In genomic region chr9:136545966-136546696, GRCh38 we compare ENCODE assay signal across 8 cellular contexts. TPM values are rescaled to one million over a fixed set of nuclear protein-coding genes. Genes with fewer than 3 reads are reported as not detected.
DNase-seq lines count a peak whose midpoint lies in the region; ATAC-seq and FAIRE-seq lines count a peak whose summit lies in the region.

NOTCH1 (minus strand) TSS chr9:136546048; CDS start chr9:136545786, 262 bp downstream.

- H3K27me3 Mint-ChIP-seq in CD4-positive, alpha-beta memory T cell, result no peaks in the 10 kb centered on the region
- no peaks in the 10 kb centered on the region for H3K27me3 Mint-ChIP-seq in natural killer cell treated with Interleukin-12 subunit alpha and Interleukin-12 subunit beta and Interleukin-15 and Interleukin-18, amount 100 ng/mL, for 72 hours

- no peak for FAIRE-seq in RCC 7860 (lab: Jason Lieb, UNC)

- H3K27me3 ChIP-seq in CD4-positive, alpha-beta memory T cell (ENCODE audit: insufficient read depth, low read length), result no peaks in the 10 kb centered on the region

- ATAC-seq in GM19328 (IDR thresholded peaks at IDR 0.05; ENCODE audit: unreplicated experiment), result peak; percentile 58
- ATAC-seq in HG03469 (IDR thresholded peaks at IDR 0.05; ENCODE audit: unreplicated experiment), result peak; percentile 38
- ATAC-seq in natural killer cell treated with Interleukin-12 subunit alpha and Interleukin-12 subunit beta and Interleukin-15 and Interleukin-18, amount 100 ng/mL, for 72 hours, result peak; percentile 85 to 89
- peak; percentile 76 for ATAC-seq in stimulated activated naive CD8-positive, alpha-beta T cell treated with anti-CD3 and anti-CD28 coated beads, Interleukin-15, Interleukin-2, amounts not matched to agents 100 U/mL and 50 U/mL, for 24 hours

- H3K4me3 Mint-ChIP-seq in CD4-positive, alpha-beta memory T cell, result peak within 1 kb of the TSS; percentile 85 to 90 (median 88)
- peak within 1 kb of the TSS; percentile 82 for H3K4me3 Mint-ChIP-seq in natural killer cell treated with Interleukin-12 subunit alpha and Interleukin-12 subunit beta and Interleukin-15 and Interleukin-18, amount 100 ng/mL, for 72 hours

- no peaks in the 10 kb centered on the region for H3K9me3 ChIP-seq in CD4-positive, alpha-beta memory T cell (ENCODE audit: control insufficient read depth in 1 of 2, low read length in 2 of 2)

- H3K4me3 ChIP-seq in CD4-positive, alpha-beta memory T cell (ENCODE audit: low read length in 2 of 2), result peak within 1 kb of the TSS; percentile 38 to 77

- no peaks in the 10 kb centered on the region for H3K9me3 Mint-ChIP-seq in CD4-positive, alpha-beta memory T cell
- H3K9me3 Mint-ChIP-seq in natural killer cell treated with Interleukin-12 subunit alpha and Interleukin-12 subunit beta and Interleukin-15 and Interleukin-18, amount 100 ng/mL, for 72 hours, result no peaks in the 10 kb centered on the region

- peaks cover 11% of the 10 kb centered on the region for H3K36me3 ChIP-seq in CD4-positive, alpha-beta memory T cell (ENCODE audit: insufficient read depth, low read length)

- POLR2A ChIA-PET in CD4-positive, alpha-beta memory T cell (lab: Charles Lee; ENCODE audit: partially characterized antibody), result interaction anchor here (0.6 to 5.0 kb wide), 4 partner anchors 8 to 57 kb away, joined by 3 to 29 read pairs (median 16); no protein-coding TSS in a partner anchor

- peak; percentile 84 to 87 (median 85) for DNase-seq in CD4-positive, alpha-beta memory T cell
- peak; percentile 87 for DNase-seq in RCC 7860 (ENCODE audit: low spot score)
- peak; percentile 67 to 79 for DNase-seq in activated T-helper 1 cell treated with anti-CD3 and anti-CD28 coated beads, Interleukin-2, amount 50 U/mL, for 16 hours (ENCODE audit: low read depth in 1 of 2, low spot score in 1 of 2)
- peak; percentile 83 for DNase-seq in fibroblast of peridontal ligament (ENCODE audit: extremely low read depth)
- peak; percentile 94 for DNase-seq in natural killer cell treated with Interleukin-12 subunit alpha and Interleukin-12 subunit beta and Interleukin-15 and Interleukin-18, amount 100 ng/mL, for 72 hours (ENCODE audit: low spot score)
- peak; percentile 91 for DNase-seq in stimulated activated naive CD8-positive, alpha-beta T cell treated with anti-CD3 and anti-CD28 coated beads, Interleukin-15, Interleukin-2, amounts not matched to agents 100 U/mL and 50 U/mL, for 24 hours

- H3K27ac Mint-ChIP-seq in CD4-positive, alpha-beta memory T cell, result peak within 1 kb of the TSS; percentile 64 to 94 (median 86)
- peak within 1 kb of the TSS; percentile 31 to 62 for H3K27ac Mint-ChIP-seq in natural killer cell treated with Interleukin-12 subunit alpha and Interleukin-12 subunit beta and Interleukin-15 and Interleukin-18, amount 100 ng/mL, for 72 hours

- CTCF ChIA-PET in CD4-positive, alpha-beta memory T cell (lab: Charles Lee; ENCODE audit: partially characterized antibody), result no interaction called here

- intact Hi-C loops in CD4-positive, alpha-beta memory T cell (cut with micrococcal nuclease), result loop anchor here (2.0 to 10.0 kb wide), 4 partner anchors 13 to 141 kb away; partner anchors contain the start of genes SEC16A and SNAPC4

- H3K4me1 Mint-ChIP-seq in CD4-positive, alpha-beta memory T cell, result peaks cover 5 to 32% (median 21%) of the 10 kb centered on the region in 4 donors
- H3K4me1 Mint-ChIP-seq in natural killer cell treated with Interleukin-12 subunit alpha and Interleukin-12 subunit beta and Interleukin-15 and Interleukin-18, amount 100 ng/mL, for 72 hours (ENCODE audit: low read depth in 2 of 2), result peaks cover 6 to 16% of the 10 kb centered on the region in 2 donors

- H3K36me3 Mint-ChIP-seq in CD4-positive, alpha-beta memory T cell, result peaks cover 0 to 5% of the 10 kb centered on the region in 2 donors
- H3K36me3 Mint-ChIP-seq in natural killer cell treated with Interleukin-12 subunit alpha and Interleukin-12 subunit beta and Interleukin-15 and Interleukin-18, amount 100 ng/mL, for 72 hours, result no peaks in the 10 kb centered on the region

- peak within 1 kb of the TSS; percentile 60 for H3K27ac ChIP-seq in CD4-positive, alpha-beta memory T cell (ENCODE audit: low read depth, low read length)

- H3K4me1 ChIP-seq in CD4-positive, alpha-beta memory T cell (ENCODE audit: insufficient read depth, low read length), result peaks cover 38% of the 10 kb centered on the region

RNA-seq across cellular contexts. Expression of gene NOTCH1, which starts in this region (rescaled TPM):
- total RNA-seq in CD4-positive, alpha-beta memory T cell, result 10 to 100 TPM; 43.0 to 45.4 TPM
- 1 to 10 TPM in 1 of 2 donors, not detected in 1; 6.0 TPM for polyA plus RNA-seq in CD4-positive, alpha-beta memory T cell
- total RNA-seq in natural killer cell treated with Interleukin-12 subunit alpha and Interleukin-12 subunit beta and Interleukin-15 and Interleukin-18, amount 100 ng/mL, for 72 hours, result 10 to 100 TPM; 57.3 to 85.0 TPM

Comparison
In these comparisons a context has a peak if more than half of its experiments do, and no peak if none do; other contexts are left out.
1. Peak in every context shown above with its lines: DNase-seq, ATAC-seq, H3K4me3 ChIP-seq and H3K27ac ChIP-seq.